In genomic region chr3:6747017-6747416, GRCh38 we compare ENCODE assay signal across 27 cellular contexts.
"Had no signal": no experiment of that assay in that cellular context is flagged by ENCODE, and none has a peak within 500 bp of the region (broad histone marks: within the 10 kb centered on the region; RNA-seq: fewer than 3 reads in every experiment).

No MANE protein-coding gene starts in this region.

- H3K4me3 Mint-ChIP-seq: dendritic cell treated with granulocyte-macrophage colony-stimulating factor and Interleukin-4, amounts not matched to agents 40 ng/mL and 50 ng/mL, for 4 days; effector memory CD8-positive, alpha-beta T cell; endodermal cell; naive thymus-derived CD4-positive, alpha-beta T cell had no signal

- H3K27ac ChIP-seq: colonic mucosa, epithelial cell of prostate, esophagus squamous epithelium, gastrocnemius medialis, heart right ventricle, left lung, lower lobe of right lung had no signal

- FAIRE-seq: endometrium, islet of Langerhans, keratinocyte had no signal

- H3K36me3 Mint-ChIP-seq: naive thymus-derived CD4-positive, alpha-beta T cell had no signal

- H3K27ac Mint-ChIP-seq: dendritic cell treated with granulocyte-macrophage colony-stimulating factor and Interleukin-4, amounts not matched to agents 40 ng/mL and 50 ng/mL, for 4 days; effector memory CD8-positive, alpha-beta T cell; endodermal cell; naive thymus-derived CD4-positive, alpha-beta T cell had no signal

- DNase-seq: colonic mucosa; cortex of kidney; effector CD8-positive, alpha-beta T cell; effector memory CD8-positive, alpha-beta T cell; endodermal cell; erythroblast; esophagus squamous epithelium; foreskin fibroblast; foreskin melanocyte; gastrocnemius medialis; glutamatergic neuron; head of caudate nucleus; heart right ventricle; hippocampal formation; left cardiac atrium; left lung; left ventricle myocardium superior; lower lobe of right lung; mesenchymal stem cell; midbrain; naive thymus-derived CD4-positive, alpha-beta T cell had no signal

- H3K4me1 Mint-ChIP-seq: endodermal cell; naive thymus-derived CD4-positive, alpha-beta T cell had no signal

- ATAC-seq: effector memory CD8-positive, alpha-beta T cell; esophagus mucosa; gastrocnemius medialis; heart right ventricle; left cardiac atrium; left lung; left ventricle myocardium superior; lower lobe of right lung; naive thymus-derived CD4-positive, alpha-beta T cell had no signal

- H3K36me3 ChIP-seq: colonic mucosa, esophagus squamous epithelium, gastrocnemius medialis, heart right ventricle, left lung, lower lobe of right lung had no signal

- H3K9me3 ChIP-seq: colonic mucosa, esophagus squamous epithelium, gastrocnemius medialis, left lung, lower lobe of right lung had no signal

- H3K27me3 Mint-ChIP-seq: dendritic cell treated with granulocyte-macrophage colony-stimulating factor and Interleukin-4, amounts not matched to agents 40 ng/mL and 50 ng/mL, for 4 days; effector memory CD8-positive, alpha-beta T cell; naive thymus-derived CD4-positive, alpha-beta T cell had no signal

- H3K4me1 ChIP-seq: esophagus squamous epithelium, gastrocnemius medialis, heart right ventricle, left lung, lower lobe of right lung had no signal

- H3K27me3 ChIP-seq: colonic mucosa, esophagus squamous epithelium, gastrocnemius medialis, heart right ventricle, left lung had no signal

- H3K9me3 Mint-ChIP-seq: endodermal cell had no signal

- H3K4me3 ChIP-seq: colonic mucosa, esophagus squamous epithelium, gastrocnemius medialis, heart right ventricle, left lung, lower lobe of right lung had no signal
